Comparison of ENCODE assay signal across 12 cellular contexts in genomic region chr10:106919798-106920382, GRCh38.
DNase-seq lines count a peak whose midpoint lies in the region; ATAC-seq, FAIRE-seq and TF ChIP-seq lines count a peak whose summit lies in the region.
"Had no signal": no experiment of that assay in that cellular context is flagged by ENCODE, and none has a peak within 500 bp of the region (broad histone marks: within the 10 kb centered on the region; RNA-seq: fewer than 3 reads in every experiment).

No MANE protein-coding gene starts in this region.

- H3K9me3 ChIP-seq in heart right ventricle = no peaks in the 10 kb centered on the region

- DNase-seq in GM12892 (ENCODE audit: insufficient read length) (no peak), NCI-H82 (lab: John Stamatoyannopoulos, UW) (no peak), superior temporal gyrus (ENCODE audit: extremely low spot score) (no peak), heart right ventricle (no peak)
- DNase-seq: caudate nucleus, NCI-H1417 treated with DMSO at 0.1 percent for 48 hours, NCI-H748 treated with DMSO at 0.1 percent for 48 hours had no signal

- peak; percentile 65 for ATAC-seq in GM19397 (IDR thresholded peaks at IDR 0.05; ENCODE audit: unreplicated experiment)
- ATAC-seq in HG02759 (IDR thresholded peaks at IDR 0.05; ENCODE audit: unreplicated experiment) = peak; percentile 82
- peak; percentile 86 for ATAC-seq in HG03432 (IDR thresholded peaks at IDR 0.05; ENCODE audit: unreplicated experiment)
- ATAC-seq in heart right ventricle = no peak
- no peak for ATAC-seq in HG02970 (IDR thresholded peaks at IDR 0.05; ENCODE audit: low FRiP score, unreplicated experiment)
- ATAC-seq: esophagus mucosa had no signal

- no peak for TF ChIP-seq POLR2A in GM12892 (IDR thresholded peaks at IDR 0.05; ENCODE audit: low read depth, low read length)

- H3K27ac ChIP-seq in heart right ventricle = no peak overlapping the region

- FAIRE-seq in GM12892 (lab: Jason Lieb, UNC) = peak; percentile 79

- H3K4me1 ChIP-seq in heart right ventricle = peaks cover 0 to 11% (median 0%) of the 10 kb centered on the region in 9 donors

- H3K27me3 ChIP-seq in heart right ventricle = no peaks in the 10 kb centered on the region

- H3K36me3 ChIP-seq in heart right ventricle = no peaks in the 10 kb centered on the region

- intact Hi-C loops in heart right ventricle (cut with DNase I) = no loop called here

- WGBS in heart right ventricle, 2 donors = 77 to 84% methylated on average over 5 of the region's 5 CpGs

- no peak for TF ChIP-seq CTCF in heart right ventricle (IDR thresholded peaks at IDR 0.05)

- H3K4me3 ChIP-seq in heart right ventricle = no peak overlapping the region

Comparison
In these comparisons a context has a peak if more than half of its experiments do, and no peak if none do; other contexts are left out.
1. ATAC-seq: peak in GM19397 (single experiment), HG02759 (single experiment) and HG03432 (single experiment); none in heart right ventricle (0 of 8) and HG02970 (single experiment).